ENCODE assay signal across 24 cellular contexts in the genomic region with DNA sequence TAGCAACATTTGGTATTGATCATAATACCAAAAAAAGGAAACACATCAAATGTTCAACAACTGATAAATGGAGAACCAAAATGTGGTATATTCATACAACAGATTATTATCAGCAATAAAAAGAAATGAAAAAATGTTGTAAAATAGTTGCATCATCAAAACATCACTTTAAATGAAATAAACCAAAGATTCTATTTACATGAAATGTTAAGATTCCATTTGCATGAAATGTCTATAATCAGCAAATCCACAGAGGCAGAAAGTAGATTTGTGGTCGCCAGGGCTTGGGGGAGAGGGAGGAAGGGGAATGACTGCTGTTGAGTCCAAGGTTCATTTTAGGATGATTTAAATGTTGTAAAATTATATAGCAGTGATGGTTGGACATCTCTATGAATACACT.
"Had no signal": no experiment of that assay in that cellular context is flagged by ENCODE, and none has a peak within 500 bp of the region (broad histone marks: within the 10 kb centered on the region; RNA-seq: fewer than 3 reads in every experiment).

No MANE protein-coding gene starts in this region.

- H3K9ac ChIP-seq: neural progenitor cell, parathyroid adenoma had no signal

- FAIRE-seq: endothelial cell of umbilical vein, frontal cortex, keratinocyte had no signal

- H3K4me1 ChIP-seq: esophagus squamous epithelium, neural progenitor cell, parathyroid adenoma, thyroid gland, vagina had no signal

- ATAC-seq: mucosa of descending colon; sciatic nerve; stimulated activated naive CD8-positive, alpha-beta T cell treated with anti-CD3 and anti-CD28 coated beads, Interleukin-15, amount 100 ng/mL, for 72 hours had no signal

- DNase-seq: dermis blood vessel endothelial cell; effector memory CD4-positive, alpha-beta T cell; esophagus squamous epithelium; hypothalamus; mucosa of descending colon; naive B cell; stimulated activated CD4-positive, alpha-beta T cell treated with anti-CD3 and anti-CD28 coated beads, Interleukin-12 subunit alpha, Interleukin-12 subunit beta, amount 100 ng/mL, for 4 hours; stimulated activated CD4-positive, alpha-beta T cell treated with anti-CD3 and anti-CD28 coated beads, Interleukin-1b, Interleukin-23, amount 100 ng/mL, for 48 hours; stimulated activated CD4-positive, alpha-beta T cell treated with anti-CD3 and anti-CD28 coated beads, Interleukin-4, amount 100 ng/mL, for 1 hour; stimulated activated CD8-positive, alpha-beta memory T cell treated with anti-CD3 and anti-CD28 coated beads, Interleukin-4, amount 100 ng/mL, for 48 hours; stimulated activated naive CD4-positive, alpha-beta T cell; stimulated activated naive CD8-positive, alpha-beta T cell treated with anti-CD3 and anti-CD28 coated beads, Interleukin-15, amount 100 ng/mL, for 72 hours; thyroid gland; trophoblast cell had no signal

- H3K36me3 ChIP-seq: esophagus squamous epithelium, neural progenitor cell, thyroid gland, vagina had no signal

- H3K27ac ChIP-seq: coronary artery, esophagus squamous epithelium, neural progenitor cell, parathyroid adenoma, thyroid gland, vagina had no signal

- H3K4me2 ChIP-seq: neural progenitor cell, smooth muscle cell had no signal

- H3K4me3 ChIP-seq: coronary artery, esophagus squamous epithelium, lung, mucosa of descending colon, neural progenitor cell, smooth muscle cell, thyroid gland, vagina had no signal

- H3K9me3 ChIP-seq: esophagus squamous epithelium, mucosa of descending colon, thyroid gland, vagina had no signal
